ENCODE assay signal across 31 cellular contexts in the genomic region with DNA sequence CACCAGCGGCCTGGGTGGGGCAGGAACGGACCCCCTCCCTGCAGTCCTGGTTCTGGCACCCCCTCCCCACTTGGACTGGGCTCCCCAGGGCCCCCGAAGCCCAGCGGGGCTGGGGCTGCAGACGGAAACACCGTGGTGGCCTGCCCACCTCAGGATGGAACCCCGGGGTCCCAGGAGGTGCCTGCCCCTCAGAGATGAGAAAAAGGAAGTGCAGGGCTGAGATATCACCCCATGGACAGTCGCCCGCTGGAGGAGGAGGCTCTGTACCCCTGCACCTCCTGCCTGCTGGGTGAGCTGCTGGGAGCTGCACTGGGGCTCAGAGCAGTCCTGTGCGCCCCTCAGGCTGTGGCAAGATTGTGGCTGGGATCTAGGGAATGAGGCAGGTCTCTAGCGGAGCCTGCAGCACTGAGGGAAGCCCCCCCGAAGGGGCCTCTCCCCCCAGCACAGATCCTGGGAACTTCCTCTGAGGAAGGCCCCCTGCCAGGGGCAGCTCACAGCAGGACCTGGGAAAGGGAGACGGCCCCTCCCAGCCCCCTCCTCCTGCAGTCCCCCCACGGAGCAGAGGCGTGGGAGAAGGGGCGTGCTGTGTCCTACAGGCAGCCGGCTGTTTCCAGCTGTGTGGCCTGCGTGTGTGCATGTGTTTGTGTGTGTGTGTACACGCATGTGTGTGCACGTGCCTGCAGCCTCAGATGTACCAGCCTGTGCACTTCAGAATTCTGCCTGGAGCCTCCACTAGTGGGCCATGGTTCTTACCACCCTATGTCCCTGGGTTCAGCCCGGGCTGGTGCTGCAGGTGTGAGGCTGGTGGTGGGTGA. TPM values are rescaled to one million over a fixed set of nuclear protein-coding genes. Genes with fewer than 3 reads are reported as not detected.
A peak's percentile ranks its signal among the peaks of the same experiment; 100 is the strongest.
DNase-seq lines count a peak whose midpoint lies in the region; ATAC-seq, FAIRE-seq and TF ChIP-seq lines count a peak whose summit lies in the region.
"Had no signal": no experiment of that assay in that cellular context is flagged by ENCODE, and none has a peak within 500 bp of the region (broad histone marks: within the 10 kb centered on the region; RNA-seq: fewer than 3 reads in every experiment).

No MANE protein-coding gene starts in this region.

- CTCF ChIA-PET in OCI-LY7 (lab: Charles Lee; ENCODE audit: unreplicated experiment), result no interaction called here

- FAIRE-seq in GM12891 (lab: Jason Lieb, UNC), result no peak
- FAIRE-seq: G401.6 had no signal

- DNase-seq in GM12891 (ENCODE audit: insufficient read length, low spot score) (no peak), T-helper 17 cell (no peak), DMS53 (lab: John Stamatoyannopoulos, UW) (no peak), OCI-LY7 (ENCODE audit: low spot score) (no peak), HK-2 (ENCODE audit: unreplicated experiment) (no peak)
- DNase-seq: activated CD4-positive, alpha-beta memory T cell treated with anti-CD3 and anti-CD28 coated beads for 36 hours; activated CD4-positive, CD25-positive, alpha-beta regulatory T cell treated with anti-CD3 and anti-CD28 coated beads, Interleukin-2, amount 50 U/mL, for 72 hours; activated naive CD4-positive, alpha-beta T cell; activated naive CD8-positive, alpha-beta T cell treated with anti-CD3 and anti-CD28 coated beads, Interleukin-2, amount 50 U/mL, for 24 hours; Caco-2; DMS79; immature natural killer cell; Karpas-422; left lung; NCI-H1417; NCI-H2029; NCI-H510A treated with DMSO at 0.1 percent for 48 hours; OCI-M1; stimulated activated CD4-positive, alpha-beta T cell treated with anti-CD3 and anti-CD28 coated beads, Interleukin-12 subunit alpha, Interleukin-12 subunit beta, amount 100 ng/mL, for 4 hours; stimulated activated CD4-positive, alpha-beta T cell treated with anti-CD3 and anti-CD28 coated beads, Interleukin-2, amount 100 ng/mL, for 48 hours; trophoblast cell had no signal

- H3K9ac ChIP-seq in neural cell (ENCODE audit: low read length), result peak overlapping the region; percentile 23

- H3K4me3 ChIP-seq in neural cell (ENCODE audit: low read length) (no peak overlapping the region), OCI-LY7 (ENCODE audit: low read depth, low read length, poor library complexity, severe bottlenecking) (no peak overlapping the region)
- H3K4me3 ChIP-seq: HAP-1, left lung had no signal

- H3K27ac ChIP-seq in neural cell (ENCODE audit: low read length), result no peak overlapping the region
- H3K27ac ChIP-seq in OCI-LY7 (ENCODE audit: low read depth, low read length, poor library complexity, severe bottlenecking), result no peak overlapping the region
- H3K27ac ChIP-seq: left lung had no signal

- H3K36me3 Mint-ChIP-seq in T-helper 17 cell (ENCODE audit: low read depth), result no peaks in the 10 kb centered on the region
- H3K36me3 Mint-ChIP-seq: activated CD4-positive, alpha-beta memory T cell treated with anti-CD3 and anti-CD28 coated beads for 36 hours; immature natural killer cell had no signal

- no peak overlapping the region for H3K4me3 Mint-ChIP-seq in T-helper 17 cell
- H3K4me3 Mint-ChIP-seq: activated naive CD8-positive, alpha-beta T cell treated with anti-CD3 and anti-CD28 coated beads, Interleukin-2, amount 50 U/mL, for 24 hours; dendritic cell treated with granulocyte-macrophage colony-stimulating factor and Interleukin-4, amounts not matched to agents 40 ng/mL and 50 ng/mL, for 4 days; endodermal cell; immature natural killer cell had no signal

- no peaks in the 10 kb centered on the region for H3K27me3 ChIP-seq in neural cell (ENCODE audit: insufficient read depth, low read depth, low read length)

- H3K9me3 ChIP-seq in T-helper 17 cell (ENCODE audit: control insufficient read depth, low read length, poor library complexity, severe bottlenecking) (no peaks in the 10 kb centered on the region), neural cell (ENCODE audit: low read length) (no peaks in the 10 kb centered on the region), OCI-LY7 (ENCODE audit: low read length) (no peaks in the 10 kb centered on the region)
- H3K9me3 ChIP-seq: Caco-2, HAP-1, left lung had no signal

- H4K20me1 ChIP-seq in neural cell (ENCODE audit: insufficient read depth) (no peaks in the 10 kb centered on the region), OCI-LY7 (ENCODE audit: insufficient read depth, low read length) (no peaks in the 10 kb centered on the region)

- POLR2A ChIA-PET in OCI-LY7 (lab: Charles Lee), result no interaction called here

- no TSS peak for BruUV-seq in OCI-LY7 (replicated peaks; lab: Mats Ljungman, UMichigan)

- H2AFZ ChIP-seq in neural cell (ENCODE audit: low read depth, low read length) (no peak overlapping the region), OCI-LY7 (ENCODE audit: low read length) (no peak overlapping the region)

- H3K79me2 ChIP-seq in neural cell (replicated peaks; ENCODE audit: insufficient read depth, low read length) (no peaks in the 10 kb centered on the region), OCI-LY7 (ENCODE audit: insufficient read depth, low read depth, low read length) (no peaks in the 10 kb centered on the region)

- H3K4me1 ChIP-seq in OCI-LY7 (ENCODE audit: insufficient read depth, low read length, poor library complexity, severe bottlenecking), result peaks cover 10% of the 10 kb centered on the region
- H3K4me1 ChIP-seq: HAP-1 had no signal

- no peaks in the 10 kb centered on the region for H3K4me1 Mint-ChIP-seq in T-helper 17 cell

- TF ChIP-seq POLR2A in GM12891 (IDR thresholded peaks at IDR 0.05; ENCODE audit: low read depth, low read length), result no peak

- H3K27me3 Mint-ChIP-seq in T-helper 17 cell, result peaks cover 2% of the 10 kb centered on the region

- H3K36me3 ChIP-seq in neural cell (ENCODE audit: insufficient read depth, low read length) (no peaks in the 10 kb centered on the region), OCI-LY7 (ENCODE audit: insufficient read depth, low read length) (no peaks in the 10 kb centered on the region)
- H3K36me3 ChIP-seq: left lung had no signal

- TF ChIP-seq CTCF in neural cell (IDR thresholded peaks at IDR 0.05; ENCODE audit: poor library complexity, severe bottlenecking) (no peak), OCI-LY7 (conservative IDR thresholded peaks at IDR 0.05; ENCODE audit: low read length) (no peak)

- TF ChIP-seq RAD21 in neural cell (conservative IDR thresholded peaks at IDR 0.05), result no peak

- TF ChIP-seq EP300 in neural cell (conservative IDR thresholded peaks at IDR 0.05; ENCODE audit: poor library complexity, severe bottlenecking), result no peak

- ATAC-seq in T-helper 17 cell, result peak; percentile 8
- ATAC-seq: activated naive CD8-positive, alpha-beta T cell treated with anti-CD3 and anti-CD28 coated beads, Interleukin-2, amount 50 U/mL, for 24 hours; left lung; sciatic nerve had no signal

- intact Hi-C loops in OCI-LY7 (cut with micrococcal nuclease; ENCODE audit: unreplicated experiment), result no loop called here

- H3K27ac Mint-ChIP-seq in T-helper 17 cell, result no peak overlapping the region
- H3K27ac Mint-ChIP-seq: activated CD4-positive, alpha-beta memory T cell treated with anti-CD3 and anti-CD28 coated beads for 36 hours; activated naive CD8-positive, alpha-beta T cell treated with anti-CD3 and anti-CD28 coated beads, Interleukin-2, amount 50 U/mL, for 24 hours; dendritic cell treated with granulocyte-macrophage colony-stimulating factor and Interleukin-4, amounts not matched to agents 40 ng/mL and 50 ng/mL, for 4 days; immature natural killer cell had no signal

- H3F3A ChIP-seq in neural cell (ENCODE audit: insufficient read depth, low read length, poor library complexity, severe bottlenecking), result no peaks in the 10 kb centered on the region

- H3K4me2 ChIP-seq in neural cell (ENCODE audit: low read length), result no peak overlapping the region
- no peak overlapping the region for H3K4me2 ChIP-seq in OCI-LY7 (ENCODE audit: low read length)

- H3K9me2 ChIP-seq in neural cell (ENCODE audit: insufficient read depth, low read length) (no peaks in the 10 kb centered on the region), OCI-LY7 (ENCODE audit: insufficient read depth, low read length) (no peaks in the 10 kb centered on the region)

TF ChIP-seq in GM12891, 5 proteins besides CTCF, POLR2A, EP300 and RAD21:
- TF ChIP-seq SPI1 (IDR thresholded peaks at IDR 0.05; ENCODE audit: low read depth, low read length), result peak; percentile 34
- no peak for TF ChIP-seq POU2F2 (IDR thresholded peaks at IDR 0.05; ENCODE audit: low read depth, low read length)

TF ChIP-seq in neural cell, 6 proteins besides CTCF, POLR2A, EP300 and RAD21 (continues in another document):
- no peak for TF ChIP-seq MXI1 (conservative IDR thresholded peaks at IDR 0.05; ENCODE audit: poor library complexity, severe bottlenecking)
- TF ChIP-seq POLR2AphosphoS5 (IDR thresholded peaks at IDR 0.05), result no peak
- TF ChIP-seq TAF1 (IDR thresholded peaks at IDR 0.05; ENCODE audit: low read depth), result no peak
- TF ChIP-seq EZH2 (IDR thresholded peaks at IDR 0.05; ENCODE audit: borderline replicate concordance, insufficient read depth, low read length, poor library complexity, severe bottlenecking), result no peak

RNA-seq across cellular contexts. Expression of a gene that starts 6.9 kb away (rescaled TPM):
- 14.4 TPM for polyA plus RNA-seq in GM12891 (2012; ENCODE audit: low read depth, missing spikeins)
- total RNA-seq in T-helper 17 cell, result 1 to 10 TPM; 1.2 to 1.4 TPM
- polyA plus RNA-seq in neural cell, result 104 and 106 TPM in 2 replicates
- polyA minus RNA-seq in neural cell, result 131 and 169 TPM in 2 replicates
- 2.2 and 2.7 TPM in 2 replicates for total RNA-seq in OCI-LY7 (2014; rRNA removed; shearing (Covaris generic))
- 9.1 and 9.8 TPM in 2 replicates for total RNA-seq in OCI-LY7 (2022)

RNA-seq across cellular contexts. Expression of a gene that starts 13.5 kb away (rescaled TPM):
- polyA plus RNA-seq in GM12891 (2012; ENCODE audit: low read depth, missing spikeins), result 191 TPM
- 10 to 100 TPM; 19.5 to 52.1 TPM for total RNA-seq in T-helper 17 cell
- 3.0 and 8.0 TPM in 2 replicates for polyA plus RNA-seq in neural cell
- 1.9 and 4.9 TPM in 2 replicates for polyA minus RNA-seq in neural cell
- 99.9 and 110 TPM in 2 replicates for total RNA-seq in OCI-LY7 (2014; rRNA removed; shearing (Covaris generic))
- 53.4 and 65.4 TPM in 2 replicates for total RNA-seq in OCI-LY7 (2022)

RNA-seq across cellular contexts. Expression of a gene that starts 26.9 kb away (rescaled TPM):
- 0.45 TPM for polyA plus RNA-seq in GM12891 (2012; ENCODE audit: low read depth, missing spikeins)
- total RNA-seq in T-helper 17 cell (10 to 100 TPM in 1 of 2 donors, 1 to 10 TPM in 1; 9.6 to 10.5 TPM), OCI-LY7 (2022) (not detected in 2 replicates)
- 196 and 204 TPM in 2 replicates for polyA plus RNA-seq in neural cell
- polyA minus RNA-seq in neural cell, result 24.3 and 24.4 TPM in 2 replicates
- total RNA-seq in OCI-LY7 (2014; rRNA removed; shearing (Covaris generic)), result not detected in 2 replicates

RNA-seq across cellular contexts. Expression of a gene that starts 44.9 kb away (rescaled TPM):
- 0.15 TPM for polyA plus RNA-seq in GM12891 (2012; ENCODE audit: low read depth, missing spikeins)
- not detected for total RNA-seq in T-helper 17 cell
- polyA plus RNA-seq in neural cell, result not detected in 2 replicates
- polyA minus RNA-seq in neural cell, result not detected in 2 replicates
- total RNA-seq in OCI-LY7 (2014; rRNA removed; shearing (Covaris generic)), result not detected in 2 replicates
- total RNA-seq in OCI-LY7 (2022), result not detected in 2 replicates
- total RNA-seq: activated CD4-positive, alpha-beta memory T cell treated with anti-CD3 and anti-CD28 coated beads for 36 hours; endodermal cell; left lung; sciatic nerve; T-helper 2 cell treated with Interferon-gamma antibody and Interleukin-4, amounts not matched to agents 100 ng/mL and 5 ng/mL, for 36 hours had no signal
- polyA plus RNA-seq: BJ, immature natural killer cell had no signal

RNA-seq across cellular contexts. Expression of a gene that starts 47.3 kb away (rescaled TPM):
- polyA plus RNA-seq in GM12891 (2012; ENCODE audit: low read depth, missing spikeins), result 0.08 TPM
- total RNA-seq in T-helper 17 cell (not detected), OCI-LY7 (2022) (not detected in 2 replicates)
- polyA plus RNA-seq in neural cell, result not detected in 2 replicates
- not detected in 2 replicates for polyA minus RNA-seq in neural cell
- total RNA-seq in OCI-LY7 (2014; rRNA removed; shearing (Covaris generic)), result not detected in 2 replicates
- total RNA-seq: activated CD4-positive, alpha-beta memory T cell treated with anti-CD3 and anti-CD28 coated beads for 36 hours; endodermal cell; posterior vena cava; sciatic nerve; subcutaneous adipose tissue; T-helper 2 cell treated with Interferon-gamma antibody and Interleukin-4, amounts not matched to agents 100 ng/mL and 5 ng/mL, for 36 hours had no signal
- polyA plus RNA-seq: BJ, immature natural killer cell had no signal

Comparison
In these comparisons a context has a peak if more than half of its experiments do, and no peak if none do; other contexts are left out.
1. RNA of a gene that starts 26.9 kb away (total RNA-seq): 9.6 to 10.5 TPM in T-helper 17 cell; not detected in OCI-LY7; every median in the first group is over 10 times any median in the second.